In genomic region chr12:88035907-88036289, GRCh38 we compare ENCODE assay signal across 8 cellular contexts. TPM values are rescaled to one million over a fixed set of nuclear protein-coding genes. Genes with fewer than 3 reads are reported as not detected.
A peak's percentile ranks its signal among the peaks of the same experiment; 100 is the strongest.
DNase-seq lines count a peak whose midpoint lies in the region; TF ChIP-seq lines count a peak whose summit lies in the region.

No MANE protein-coding gene starts in this region.

- no peaks in the 10 kb centered on the region for H3K9me2 ChIP-seq in GM23248 (ENCODE audit: insufficient read depth)

- peaks cover 13% of the 10 kb centered on the region for H3F3A ChIP-seq in GM23248 (ENCODE audit: insufficient read depth)

- H3K4me2 ChIP-seq in GM23248 (ENCODE audit: unreplicated experiment), result peak overlapping the region; percentile 93

- no peak for TF ChIP-seq CTCF in GM13977 (IDR thresholded peaks at IDR 0.05; ENCODE audit: extremely low read depth, insufficient read depth, missing control alignments)
- TF ChIP-seq CTCF in colonic mucosa (IDR thresholded peaks at IDR 0.05), result no peak

- peak overlapping the region; percentile 88 for H2AFZ ChIP-seq in GM23248

- H3K4me1 ChIP-seq in GM23248 (ENCODE audit: insufficient read depth) (peaks cover 13% of the 10 kb centered on the region), colonic mucosa (peaks cover 7% of the 10 kb centered on the region), muscle layer of colon (ENCODE audit: insufficient read depth, low read length) (peaks cover 23% of the 10 kb centered on the region)

- in situ Hi-C loops in GM13977 (cut with MboI; ENCODE audit: low pct_unique_long_range_greater_than_20kb, low sequenced_read_pairs, unreplicated experiment) (no loop called here), GM23248 (cut with MboI) (no loop called here)

- H3K36me3 ChIP-seq in GM23248 (ENCODE audit: low read depth) (no peaks in the 10 kb centered on the region), MG63 (peaks cover 2% of the 10 kb centered on the region), colonic mucosa (no peaks in the 10 kb centered on the region), muscle layer of colon (ENCODE audit: insufficient read depth, low read length) (no peaks in the 10 kb centered on the region)

- no peaks in the 10 kb centered on the region for H3K9me3 ChIP-seq in GM23248 (ENCODE audit: low read depth)
- no peaks in the 10 kb centered on the region for H3K9me3 ChIP-seq in MG63
- no peaks in the 10 kb centered on the region for H3K9me3 ChIP-seq in colonic mucosa
- H3K9me3 ChIP-seq in muscle layer of colon (ENCODE audit: low read length), result no peaks in the 10 kb centered on the region

- no peaks in the 10 kb centered on the region for H4K20me1 ChIP-seq in GM23248 (ENCODE audit: insufficient read depth)

- DNase-seq in GM13977 (ENCODE audit: low spot score), result peak; percentile 41
- DNase-seq in GM23248, result no peak
- no peak for DNase-seq in MG63
- peak; percentile 20 for DNase-seq in colonic mucosa
- no peak for DNase-seq in activated gamma-delta T cell (lab: John Stamatoyannopoulos, UW)
- no peak for DNase-seq in T-helper 9 cell
- no peak for DNase-seq in NAMALWA (ENCODE audit: low spot score)

- 3 to 4% methylated on average over 5 of the region's 5 CpGs for WGBS in GM23248 (ENCODE audit: low coverage in 1 of 2, low lambda C conversion rate in 2 of 2, missing lambda C conversion rate in 2 of 2), 2 experiments

- peaks cover 54% of the 10 kb centered on the region for H3K79me2 ChIP-seq in GM23248 (ENCODE audit: insufficient read depth)

- H3K4me3 ChIP-seq in GM23248, result peak overlapping the region; percentile 82
- H3K4me3 ChIP-seq in MG63, result peak overlapping the region; percentile 85
- H3K4me3 ChIP-seq in colonic mucosa, result peak overlapping the region; percentile 81
- peak overlapping the region; percentile 83 to 84 for H3K4me3 ChIP-seq in muscle layer of colon (ENCODE audit: low read depth in 1 of 2, low read length in 2 of 2)

- H3K9ac ChIP-seq in GM23248, result peak overlapping the region; percentile 77
- H3K9ac ChIP-seq in colonic mucosa (ENCODE audit: low read depth in 2 of 2, low read length in 2 of 2), result peak overlapping the region; percentile 80 to 96
- H3K9ac ChIP-seq in muscle layer of colon (ENCODE audit: low read length), result peak overlapping the region; percentile 88

- intact Hi-C loops in colonic mucosa (cut with DNase I), result no loop called here

- peak overlapping the region; percentile 46 for H3K27ac ChIP-seq in GM23248
- H3K27ac ChIP-seq in colonic mucosa, result peak overlapping the region; percentile 69
- H3K27ac ChIP-seq in muscle layer of colon (ENCODE audit: low read depth, low read length), result peak overlapping the region; percentile 70

- H3K27me3 ChIP-seq in GM23248 (replicated peaks; ENCODE audit: insufficient read depth) (no peaks in the 10 kb centered on the region), MG63 (no peaks in the 10 kb centered on the region), colonic mucosa (no peaks in the 10 kb centered on the region), muscle layer of colon (ENCODE audit: control insufficient read depth in 1 of 2, insufficient read depth in 2 of 2, low read length in 2 of 2) (no peaks in the 10 kb centered on the region)

RNA-seq across cellular contexts. Expression of gene C12orf50, which starts 6.7 kb away (rescaled TPM):
- not detected in 2 replicates for total RNA-seq in GM23248 (2014; rRNA removed; shearing (Covaris generic))
- not detected in 2 replicates for polyA plus RNA-seq in GM23248 (2016; fragmentation: Nextera tagmentation; extraction: Ambion mirVana)
- not detected in 2 replicates for total RNA-seq in MG63 (2014; rRNA removed; shearing (Covaris generic); ENCODE audit: low replicate concordance)
- under 1 TPM in 1 of 2 donors, not detected in 1; 0.05 TPM for total RNA-seq in colonic mucosa

Comparison
In these comparisons a context has a peak if more than half of its experiments do, and no peak if none do; other contexts are left out.
1. DNase-seq: peak in GM13977 (single experiment) and colonic mucosa (single experiment); none in GM23248 (single experiment), MG63 (single experiment), activated gamma-delta T cell (single experiment), T-helper 9 cell (single experiment) and NAMALWA (single experiment).
2. Peak in every context shown above with its lines, with median percentiles within 50 percentile points of each other: H3K27ac ChIP-seq, H3K4me3 ChIP-seq and H3K9ac ChIP-seq.